In genomic region chr19:48713041-48713863, GRCh38 we compare ENCODE assay signal across 6 cellular contexts. TPM values are rescaled to one million over a fixed set of nuclear protein-coding genes. Genes with fewer than 3 reads are reported as not detected.
DNase-seq lines count a peak whose midpoint lies in the region; ATAC-seq and TF ChIP-seq lines count a peak whose summit lies in the region.

No MANE protein-coding gene starts in this region.

- intact Hi-C loops in breast epithelium (cut with DNase I; ENCODE audit: low total_unique reads): no loop called here

- H3K4me1 ChIP-seq in breast epithelium (peaks cover 9 to 15% of the 10 kb centered on the region in 2 donors), neuronal stem cell (ENCODE audit: control insufficient read depth in 2 of 2, insufficient read depth in 1 of 2, low read depth in 1 of 2, low read length in 2 of 2) (peaks cover 17 to 19% of the 10 kb centered on the region in 2 donors)

- H2BK120ac ChIP-seq in neuronal stem cell (ENCODE audit: low read depth, low read length): no peak overlapping the region

- peak overlapping the region; percentile 87 for H2BK5ac ChIP-seq in neuronal stem cell (ENCODE audit: low read length)

- H4K91ac ChIP-seq in neuronal stem cell (ENCODE audit: low read depth, low read length, poor library complexity): no peak overlapping the region

- peaks cover 2% of the 10 kb centered on the region for H3K36me3 Mint-ChIP-seq in activated T-cell treated with anti-CD3 and anti-CD28 coated beads, Interleukin-2, amount 50 U/mL, for 4 hours (ENCODE audit: insufficient read depth)

- no peaks in the 10 kb centered on the region for H3K79me1 ChIP-seq in neuronal stem cell (ENCODE audit: low read depth, low read length)

- no peak for ATAC-seq in activated T-cell treated with anti-CD3 and anti-CD28 coated beads, Interleukin-2, amount 50 U/mL, for 4 hours

- H3K27me3 Mint-ChIP-seq in activated T-cell treated with anti-CD3 and anti-CD28 coated beads, Interleukin-2, amount 50 U/mL, for 4 hours (ENCODE audit: low read depth): no peaks in the 10 kb centered on the region

- H2AK5ac ChIP-seq in neuronal stem cell (ENCODE audit: low read depth, low read length): peak overlapping the region; percentile 50

- no peaks in the 10 kb centered on the region for H3K9me3 Mint-ChIP-seq in activated T-cell treated with anti-CD3 and anti-CD28 coated beads, Interleukin-2, amount 50 U/mL, for 4 hours

- H3K18ac ChIP-seq in neuronal stem cell (ENCODE audit: low read length): peak overlapping the region; percentile 92

- H3K4me3 Mint-ChIP-seq in activated T-cell treated with anti-CD3 and anti-CD28 coated beads, Interleukin-2, amount 50 U/mL, for 4 hours: peak overlapping the region; percentile 85

- peak in 1 of 3 donors; percentile 17 for TF ChIP-seq CTCF in breast epithelium (IDR thresholded peaks at IDR 0.05)

- no peak overlapping the region for H2BK12ac ChIP-seq in neuronal stem cell (ENCODE audit: low read length)

- peak overlapping the region; percentile 85 for H3K23ac ChIP-seq in neuronal stem cell (ENCODE audit: low read depth, low read length, poor library complexity)

- DNase-seq in activated T-cell treated with anti-CD3 and anti-CD28 coated beads, Interleukin-2, amount 50 U/mL, for 4 hours: no peak
- DNase-seq in activated T-cell treated with anti-CD3 and anti-CD28 coated beads for 4 hours (no peak), breast epithelium (ENCODE audit: low spot score in 2 of 2) (no peak), neuronal stem cell (ENCODE audit: low spot score) (no peak), hippocampal formation (lab: John Stamatoyannopoulos, UW) (no peak), medulla oblongata (ENCODE audit: extremely low spot score) (no peak)

- WGBS in neuronal stem cell (ENCODE audit: extremely low coverage in 2 of 2, insufficient read length in 2 of 2, insufficient replicate concordance in 1 of 2), 2 donors: no CpG with 5 or more reads among the region's 25 CpGs

- H3K4me3 ChIP-seq in breast epithelium (peak overlapping the region; percentile 49 to 82 (median 62)), neuronal stem cell (ENCODE audit: low read length in 2 of 2) (peak overlapping the region; percentile 66 to 99)

- peak overlapping the region; percentile 60 to 87 for H3K27ac ChIP-seq in breast epithelium
- no peak overlapping the region for H3K27ac ChIP-seq in neuronal stem cell (replicated peaks; ENCODE audit: low read length)

- H3K9me3 ChIP-seq in breast epithelium: peaks cover 0 to 2% of the 10 kb centered on the region in 2 donors
- no peaks in the 10 kb centered on the region for H3K9me3 ChIP-seq in neuronal stem cell (replicated peaks in 1 of 2; ENCODE audit: control insufficient read depth in 2 of 2, insufficient read depth in 1 of 2, low read depth in 1 of 2, low read length in 2 of 2)

- H4K8ac ChIP-seq in neuronal stem cell (ENCODE audit: low read depth, low read length): no peak overlapping the region

- peaks cover 12% of the 10 kb centered on the region for H3K4me1 Mint-ChIP-seq in activated T-cell treated with anti-CD3 and anti-CD28 coated beads, Interleukin-2, amount 50 U/mL, for 4 hours (ENCODE audit: low read depth)

- peak overlapping the region; percentile 99 for H3K4me2 ChIP-seq in neuronal stem cell (ENCODE audit: insufficient read depth, low read length, poor library complexity, severe bottlenecking)

- H3K9ac ChIP-seq in neuronal stem cell (ENCODE audit: low read depth, low read length, poor library complexity): peak overlapping the region; percentile 86

- H3K36me3 ChIP-seq in breast epithelium (no peaks in the 10 kb centered on the region), neuronal stem cell (replicated peaks in 1 of 2; ENCODE audit: control insufficient read depth in 2 of 2, insufficient read depth in 2 of 2, low read length in 2 of 2) (no peaks in the 10 kb centered on the region)

- peak overlapping the region; percentile 92 for H2AFZ ChIP-seq in neuronal stem cell (ENCODE audit: low read length)

- no peak overlapping the region for H3K4ac ChIP-seq in neuronal stem cell (ENCODE audit: low read length)

- H3K14ac ChIP-seq in neuronal stem cell (ENCODE audit: low read length): peak overlapping the region; percentile 47

- no peak for TF ChIP-seq POLR2A in breast epithelium (IDR thresholded peaks at IDR 0.05)

- H2BK15ac ChIP-seq in neuronal stem cell (ENCODE audit: low read length): peak overlapping the region; percentile 79

- H3K27me3 ChIP-seq in breast epithelium (no peaks in the 10 kb centered on the region), neuronal stem cell (ENCODE audit: control insufficient read depth in 3 of 3, insufficient read depth in 3 of 3, low read depth in 1 of 3, low read length in 3 of 3) (no peaks in the 10 kb centered on the region)

RNA-seq across cellular contexts. Expression of gene MAMSTR, which starts 6.3 kb away (rescaled TPM):
- total RNA-seq in activated T-cell treated with anti-CD3 and anti-CD28 coated beads, Interleukin-2, amount 50 U/mL, for 4 hours: under 1 TPM; 0.33 to 0.69 (median 0.51) TPM
- total RNA-seq in breast epithelium: 1 to 10 TPM in 2 of 3 donors, under 1 TPM in 1; 0.32 to 1.9 (median 1.3) TPM
- polyA plus RNA-seq in neuronal stem cell (2013, experiment 1 of 2): 1.1 TPM
- polyA plus RNA-seq in neuronal stem cell (2013, experiment 2 of 2): 0.90 TPM

RNA-seq across cellular contexts. Expression of gene FUT2, which starts 17.5 kb away (rescaled TPM):
- under 1 TPM in 1 of 3 donors, not detected in 2; 0.14 TPM for total RNA-seq in activated T-cell treated with anti-CD3 and anti-CD28 coated beads, Interleukin-2, amount 50 U/mL, for 4 hours
- total RNA-seq in breast epithelium: 1 to 10 TPM in 2 of 3 donors, not detected in 1; 2.6 to 5.9 TPM
- 0.06 TPM for polyA plus RNA-seq in neuronal stem cell (2013, experiment 1 of 2)
- 0.21 TPM for polyA plus RNA-seq in neuronal stem cell (2013, experiment 2 of 2)

RNA-seq across cellular contexts. Expression of gene RASIP1, which starts 27.2 kb away (rescaled TPM):
- total RNA-seq in activated T-cell treated with anti-CD3 and anti-CD28 coated beads, Interleukin-2, amount 50 U/mL, for 4 hours: under 1 TPM; 0.16 to 0.65 (median 0.18) TPM
- total RNA-seq in breast epithelium: 10 to 100 TPM in 2 of 3 donors, 1 to 10 TPM in 1; 7.7 to 28.2 (median 10.7) TPM
- polyA plus RNA-seq in neuronal stem cell (2013, experiment 1 of 2): 1.1 TPM
- polyA plus RNA-seq in neuronal stem cell (2013, experiment 2 of 2): 1.1 TPM

RNA-seq across cellular contexts. Expression of gene IZUMO1, which starts 33.5 kb away (rescaled TPM):
- total RNA-seq in activated T-cell treated with anti-CD3 and anti-CD28 coated beads, Interleukin-2, amount 50 U/mL, for 4 hours: not detected
- under 1 TPM in 1 of 3 donors, not detected in 2; 0.29 TPM for total RNA-seq in breast epithelium
- polyA plus RNA-seq in neuronal stem cell (2013, experiment 1 of 2): 0.01 TPM
- 0.03 TPM for polyA plus RNA-seq in neuronal stem cell (2013, experiment 2 of 2)

RNA-seq across cellular contexts. Expression of gene FUT1, which starts 39.2 kb away (rescaled TPM):
- under 1 TPM; 0.13 to 0.22 (median 0.18) TPM for total RNA-seq in activated T-cell treated with anti-CD3 and anti-CD28 coated beads, Interleukin-2, amount 50 U/mL, for 4 hours
- total RNA-seq in breast epithelium: 1 to 10 TPM in 2 of 3 donors, under 1 TPM in 1; 0.48 to 6.2 (median 3.1) TPM
- polyA plus RNA-seq in neuronal stem cell (2013, experiment 1 of 2): 0.99 TPM
- polyA plus RNA-seq in neuronal stem cell (2013, experiment 2 of 2): 1.0 TPM

Comparison
In these comparisons a context has a peak if more than half of its experiments do, and no peak if none do; other contexts are left out.
1. RNA of gene RASIP1, which starts 27.2 kb away (total RNA-seq): 7.7 to 28.2 TPM in breast epithelium; 0.16 to 0.65 TPM in activated T-cell treated with anti-CD3 and anti-CD28 coated beads, Interleukin-2, amount 50 U/mL, for 4 hours; every median in the first group is over 4 times any median in the second.